8 cellular contexts compared by ENCODE assay signal in genomic region chr9:128829477-128830251, GRCh38. TPM values are rescaled to one million over a fixed set of nuclear protein-coding genes. Genes with fewer than 3 reads are reported as not detected.
DNase-seq lines count a peak whose midpoint lies in the region; TF ChIP-seq lines count a peak whose summit lies in the region.

Gene SPOUT1 (minus strand): TSS chr9:128829794. CDS start chr9:128829780, 14 bp downstream.

- H3K79me2 ChIP-seq in H9 (ENCODE audit: insufficient read depth, low read length) = peaks cover 3% of the 10 kb centered on the region; the same call in 1 of the 2 replicates

- H2BK15ac ChIP-seq in H9 (ENCODE audit: low read depth, low read length) = no peak within 1 kb of the TSS

- no peak within 1 kb of the TSS for H2BK20ac ChIP-seq in H9 (ENCODE audit: low read depth, low read length, poor library complexity, severe bottlenecking)

- H2BK120ac ChIP-seq in H9 (ENCODE audit: low read depth, low read length, poor library complexity, severe bottlenecking) = no peak within 1 kb of the TSS

- no peak within 1 kb of the TSS for H2AK5ac ChIP-seq in H9 (ENCODE audit: insufficient read length, low read length)

- H4K5ac ChIP-seq in H9 (ENCODE audit: insufficient read length, low read depth, low read length) = no peak within 1 kb of the TSS

- peaks cover 36 to 58% (median 53%) of the 10 kb centered on the region in 3 experiments; a peak in 6 of 7 replicates for H3K36me3 Mint-ChIP-seq in H9 (ENCODE audit: insufficient read depth in 1 of 3, low read depth in 3 of 3)
- H3K36me3 Mint-ChIP-seq in neural crest cell (ENCODE audit: low read depth) = no peaks in the 10 kb centered on the region

- H3K9ac ChIP-seq in H9 (ENCODE audit: extremely low read depth, insufficient read length, low read length) = peak within 1 kb of the TSS; percentile 79
- peak within 1 kb of the TSS; percentile 77 to 80 for H3K9ac ChIP-seq in stomach smooth muscle (ENCODE audit: low read length in 2 of 2)

- no peaks in the 10 kb centered on the region; a peak in 1 of 5 replicates for H3K9me3 Mint-ChIP-seq in H9
- no peaks in the 10 kb centered on the region for H3K9me3 Mint-ChIP-seq in neural crest cell

- DNase-seq in ELR (ENCODE audit: low read depth) (peak; percentile 95), H9 (peak; percentile 96), MG63 (peak; percentile 93), SIG-M5 (lab: John Stamatoyannopoulos, UW) (peak; percentile 76), activated gamma-delta T cell treated with Interleukin-2 at 50 U/mL for 16 hours (peak; percentile 92), fibroblast of villous mesenchyme (ENCODE audit: low read depth) (peak; percentile 90), neural crest cell (ENCODE audit: low read depth, low spot score) (peak; percentile 85)

- H4K20me1 ChIP-seq in H9 (ENCODE audit: control insufficient read depth, insufficient read depth, insufficient read length) = no peaks in the 10 kb centered on the region

- no peak within 1 kb of the TSS for H3K4ac ChIP-seq in H9 (ENCODE audit: low read depth, low read length)

- no peak within 1 kb of the TSS for H2AFZ ChIP-seq in H9 (ENCODE audit: low read length)

- H3K23ac ChIP-seq in H9 (ENCODE audit: insufficient read length, low read depth, low read length) = no peak within 1 kb of the TSS

- H3K4me1 Mint-ChIP-seq in H9 (peaks cover 6 to 10% of the 10 kb centered on the region in 2 experiments), neural crest cell (peaks cover 17% of the 10 kb centered on the region)

- H2BK5ac ChIP-seq in H9 (ENCODE audit: insufficient read length, low read length) = no peak within 1 kb of the TSS

- peak within 1 kb of the TSS; percentile 91 for H3K4me2 ChIP-seq in H9 (ENCODE audit: insufficient read depth, insufficient read length, low read length)

- H3K9me3 ChIP-seq in H9 (ENCODE audit: control insufficient read depth, low read depth, low read length) (no peaks in the 10 kb centered on the region), MG63 (no peaks in the 10 kb centered on the region), stomach smooth muscle (ENCODE audit: control insufficient read depth in 2 of 2, low read length in 2 of 2) (no peaks in the 10 kb centered on the region)

- no peak within 1 kb of the TSS for H4K8ac ChIP-seq in H9 (replicated peaks; ENCODE audit: insufficient read length, low read depth, low read length)

- H3K4me3 ChIP-seq in MG63 = peak within 1 kb of the TSS; percentile 91
- peak within 1 kb of the TSS; percentile 80 for H3K4me3 ChIP-seq in fibroblast of villous mesenchyme (ENCODE audit: low read depth, low read length)
- peak within 1 kb of the TSS; percentile 71 to 89 for H3K4me3 ChIP-seq in stomach smooth muscle (ENCODE audit: low read length in 2 of 2)

- H3K27me3 ChIP-seq in H9 (ENCODE audit: insufficient read depth, low read length) (no peaks in the 10 kb centered on the region), MG63 (no peaks in the 10 kb centered on the region), stomach smooth muscle (ENCODE audit: control insufficient read depth in 1 of 2, insufficient read depth in 2 of 2, low read length in 2 of 2) (no peaks in the 10 kb centered on the region)

- peak within 1 kb of the TSS; percentile 70; the same call in 1 of the 2 replicates for H3K14ac ChIP-seq in H9 (ENCODE audit: insufficient read depth, low read length)

- H3K23me2 ChIP-seq in H9 (ENCODE audit: insufficient read length, low read depth, low read length, poor library complexity, severe bottlenecking) = peaks cover 8% of the 10 kb centered on the region

- H3T11ph ChIP-seq in H9 (ENCODE audit: low read length) = no peak within 1 kb of the TSS

- H3K27me3 Mint-ChIP-seq in H9 (ENCODE audit: low read depth) (no peaks in the 10 kb centered on the region), neural crest cell (ENCODE audit: low read depth) (peaks cover 2% of the 10 kb centered on the region)

- no peak within 1 kb of the TSS for H3K56ac ChIP-seq in H9 (ENCODE audit: insufficient read length, low read depth, low read length)

- H4K91ac ChIP-seq in H9 (ENCODE audit: insufficient read length, low read depth, low read length) = no peak within 1 kb of the TSS

- H3K27ac Mint-ChIP-seq in H9 = peak within 1 kb of the TSS; percentile 43 to 96 (median 89); a peak in 5 of 7 replicates
- peak within 1 kb of the TSS; percentile 91 for H3K27ac Mint-ChIP-seq in neural crest cell (ENCODE audit: unreplicated experiment)

- no peak for TF ChIP-seq CTCF in H9 (conservative IDR thresholded peaks at IDR 0.05)
- no peak for TF ChIP-seq CTCF in fibroblast of villous mesenchyme (IDR thresholded peaks at IDR 0.05; ENCODE audit: insufficient read depth, low read depth, low read length)
- TF ChIP-seq CTCF in neural crest cell (conservative IDR thresholded peaks at IDR 0.05) = no peak

- peaks cover 24% of the 10 kb centered on the region for H3K36me3 ChIP-seq in MG63
- H3K36me3 ChIP-seq in stomach smooth muscle (ENCODE audit: control insufficient read depth in 2 of 2, insufficient read depth in 2 of 2, low read length in 2 of 2) = peaks cover 9 to 17% of the 10 kb centered on the region in 2 donors

- peaks cover 8% of the 10 kb centered on the region for H3K79me1 ChIP-seq in H9 (ENCODE audit: insufficient read depth, low read depth, low read length, poor library complexity, severe bottlenecking)

- H3K18ac ChIP-seq in H9 (ENCODE audit: insufficient read length, low read depth, low read length) = peak within 1 kb of the TSS; percentile 23

- no peak within 1 kb of the TSS for H2BK12ac ChIP-seq in H9 (ENCODE audit: insufficient read length, low read depth, low read length)

- WGBS in H9 (ENCODE audit: extremely low coverage, insufficient read length, low lambda C conversion rate) = no CpG with 5 or more reads among the region's 56 CpGs

- H3K4me1 ChIP-seq in H9 (ENCODE audit: insufficient read depth, low read length) = no peaks in the 10 kb centered on the region
- H3K4me1 ChIP-seq in stomach smooth muscle (ENCODE audit: control insufficient read depth, insufficient read depth, low read length) = peaks cover 16% of the 10 kb centered on the region

- H3K27ac ChIP-seq in H9 (ENCODE audit: insufficient read length, low read depth, low read length) (no peak within 1 kb of the TSS), stomach smooth muscle (ENCODE audit: low read length) (no peak within 1 kb of the TSS)

- H3K4me3 Mint-ChIP-seq in H9 (peak within 1 kb of the TSS; percentile 90 to 93), neural crest cell (peak within 1 kb of the TSS; percentile 94)

RNA-seq across cellular contexts. Expression of gene SPOUT1, which starts in this region (rescaled TPM):
- total RNA-seq in H9 (2021) = 86.3 and 91.8 TPM in 2 replicates
- total RNA-seq in MG63 (2014; rRNA removed; shearing (Covaris generic); ENCODE audit: low replicate concordance) = 9.8 and 36.3 TPM in 2 replicates
- 11.7 and 12.6 TPM in 2 replicates for total RNA-seq in fibroblast of villous mesenchyme
- total RNA-seq in neural crest cell = 66.7 and 66.8 TPM in 2 replicates
